Comparison of ENCODE assay signal across 29 cellular contexts in the genomic region with DNA sequence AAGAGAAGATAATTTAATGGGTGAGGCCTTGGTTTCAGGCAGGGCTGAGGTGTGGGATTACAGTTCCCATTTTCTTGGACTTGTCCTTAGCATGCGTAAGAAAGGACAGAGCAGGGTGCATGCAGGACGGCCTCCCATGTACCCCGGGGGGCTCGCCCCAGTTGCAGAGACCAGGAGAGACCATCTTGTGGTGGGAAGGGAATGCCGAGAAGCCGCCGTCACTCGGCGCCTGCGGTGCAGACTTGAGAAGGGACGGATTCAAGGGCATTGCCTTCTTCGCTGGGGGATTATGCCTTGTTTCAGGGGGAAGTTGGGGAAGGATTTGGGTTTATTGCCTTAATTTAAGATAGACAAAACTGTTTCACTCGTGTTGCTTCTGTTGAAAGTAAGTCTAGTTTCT.
"Had no signal": no experiment of that assay in that cellular context is flagged by ENCODE, and none has a peak within 500 bp of the region (broad histone marks: within the 10 kb centered on the region; RNA-seq: fewer than 3 reads in every experiment).

No MANE protein-coding gene starts in this region.

- H3K4me3 Mint-ChIP-seq: naive thymus-derived CD4-positive, alpha-beta T cell; natural killer cell treated with Interleukin-12 subunit alpha and Interleukin-12 subunit beta and Interleukin-15 and Interleukin-18, amount 100 ng/mL, for 72 hours; stimulated activated effector memory CD8-positive, alpha-beta T cell treated with anti-CD3 and anti-CD28 coated beads, Interleukin-12 subunit alpha, Interleukin-12 subunit beta, amount 100 ng/mL, for 72 hours; stimulated activated naive CD8-positive, alpha-beta T cell treated with anti-CD3 and anti-CD28 coated beads, Interleukin-15, Interleukin-2, amounts not matched to agents 100 ng/mL and 50 ng/mL, for 24 hours had no signal

- H3K27ac ChIP-seq: left ventricle myocardium inferior, neutrophil, parathyroid adenoma, prostate gland, skin epidermis, suprapubic skin, thoracic aorta, tibial artery, uterus had no signal

- H2AFZ ChIP-seq: parathyroid adenoma had no signal

- H3K27me3 Mint-ChIP-seq: naive thymus-derived CD4-positive, alpha-beta T cell; natural killer cell treated with Interleukin-12 subunit alpha and Interleukin-12 subunit beta and Interleukin-15 and Interleukin-18, amount 100 ng/mL, for 72 hours; stimulated activated naive CD8-positive, alpha-beta T cell treated with anti-CD3 and anti-CD28 coated beads, Interleukin-15, Interleukin-2, amounts not matched to agents 100 ng/mL and 50 ng/mL, for 24 hours had no signal

- ATAC-seq: mucosa of descending colon; naive thymus-derived CD4-positive, alpha-beta T cell; natural killer cell treated with Interleukin-12 subunit alpha and Interleukin-12 subunit beta and Interleukin-15 and Interleukin-18, amount 100 ng/mL, for 72 hours; right cardiac atrium; sciatic nerve; stimulated activated effector memory CD8-positive, alpha-beta T cell treated with anti-CD3 and anti-CD28 coated beads, Interleukin-12 subunit alpha, Interleukin-12 subunit beta, amount 100 ng/mL, for 72 hours had no signal

- H3K27ac Mint-ChIP-seq: naive thymus-derived CD4-positive, alpha-beta T cell; natural killer cell treated with Interleukin-12 subunit alpha and Interleukin-12 subunit beta and Interleukin-15 and Interleukin-18, amount 100 ng/mL, for 72 hours; stimulated activated effector memory CD8-positive, alpha-beta T cell treated with anti-CD3 and anti-CD28 coated beads, Interleukin-12 subunit alpha, Interleukin-12 subunit beta, amount 100 ng/mL, for 72 hours; stimulated activated naive CD8-positive, alpha-beta T cell treated with anti-CD3 and anti-CD28 coated beads, Interleukin-15, Interleukin-2, amounts not matched to agents 100 ng/mL and 50 ng/mL, for 24 hours had no signal

- H3K27me3 ChIP-seq: neutrophil, suprapubic skin, tibial artery, uterus had no signal

- H3K9me3 Mint-ChIP-seq: natural killer cell treated with Interleukin-12 subunit alpha and Interleukin-12 subunit beta and Interleukin-15 and Interleukin-18, amount 100 ng/mL, for 72 hours; stimulated activated effector memory CD8-positive, alpha-beta T cell treated with anti-CD3 and anti-CD28 coated beads, Interleukin-12 subunit alpha, Interleukin-12 subunit beta, amount 100 ng/mL, for 72 hours; stimulated activated naive CD8-positive, alpha-beta T cell treated with anti-CD3 and anti-CD28 coated beads, Interleukin-15, Interleukin-2, amounts not matched to agents 100 ng/mL and 50 ng/mL, for 24 hours had no signal

- DNase-seq: hippocampal formation; left ventricle myocardium inferior; mesendoderm; midbrain; mucosa of descending colon; naive thymus-derived CD4-positive, alpha-beta T cell; occipital lobe; retina; stimulated activated CD4-positive, alpha-beta T cell treated with anti-CD3 and anti-CD28 coated beads, Interleukin-12 subunit alpha, Interleukin-12 subunit beta, amount 100 ng/mL, for 4 hours; stimulated activated CD4-positive, alpha-beta T cell treated with anti-CD3 and anti-CD28 coated beads, Interleukin-15, amount 100 ng/mL, for 24 hours; stimulated activated CD4-positive, alpha-beta T cell treated with anti-CD3 and anti-CD28 coated beads, Interleukin-2, amount 100 ng/mL, for 24 hours; stimulated activated CD4-positive, alpha-beta T cell treated with anti-CD3 and anti-CD28 coated beads, Interleukin-4, amount 100 ng/mL, for 1 hour; stimulated activated naive CD4-positive, alpha-beta T cell; tibial artery; trophoblast cell; uterus had no signal

- H3K9ac ChIP-seq: parathyroid adenoma had no signal

- H3K36me3 Mint-ChIP-seq: naive thymus-derived CD4-positive, alpha-beta T cell; natural killer cell treated with Interleukin-12 subunit alpha and Interleukin-12 subunit beta and Interleukin-15 and Interleukin-18, amount 100 ng/mL, for 72 hours had no signal

- H3K4me1 ChIP-seq: left ventricle myocardium inferior, parathyroid adenoma, prostate gland, tibial artery, uterus had no signal

- H3K79me2 ChIP-seq: parathyroid adenoma had no signal

- H3K4me1 Mint-ChIP-seq: stimulated activated effector memory CD8-positive, alpha-beta T cell treated with anti-CD3 and anti-CD28 coated beads, Interleukin-12 subunit alpha, Interleukin-12 subunit beta, amount 100 ng/mL, for 72 hours had no signal

- H3K4me3 ChIP-seq: left ventricle myocardium inferior, lung, mucosa of descending colon, prostate gland, skin epidermis, suprapubic skin, thoracic aorta, tibial artery, uterus had no signal

- H3K36me3 ChIP-seq: neutrophil, prostate gland, uterus had no signal

- H3K9me3 ChIP-seq: left ventricle myocardium inferior, mucosa of descending colon, neutrophil, prostate gland, suprapubic skin, thoracic aorta, tibial artery, uterus had no signal

- FAIRE-seq: islet of Langerhans had no signal
